ENCODE assay signal across 16 cellular contexts in genomic region chr2:85711578-85712060, GRCh38. TPM values are rescaled to one million over a fixed set of nuclear protein-coding genes. Genes with fewer than 3 reads are reported as not detected.
DNase-seq lines count a peak whose midpoint lies in the region; ATAC-seq and TF ChIP-seq lines count a peak whose summit lies in the region.
"Had no signal": no experiment of that assay in that cellular context is flagged by ENCODE, and none has a peak within 500 bp of the region (broad histone marks: within the 10 kb centered on the region; RNA-seq: fewer than 3 reads in every experiment).

No MANE protein-coding gene starts in this region.

- no peaks in the 10 kb centered on the region for H3K27me3 ChIP-seq in HL-60 (ENCODE audit: insufficient read depth, poor library complexity, severe bottlenecking)
- H3K27me3 ChIP-seq in muscle layer of duodenum (ENCODE audit: low read depth, low read length), result no peaks in the 10 kb centered on the region
- H3K27me3 ChIP-seq in suprapubic skin, result no peaks in the 10 kb centered on the region
- H3K27me3 ChIP-seq: BE2C had no signal

- H3K36me3 ChIP-seq in muscle layer of duodenum (ENCODE audit: control insufficient read depth in 1 of 2, insufficient read depth in 2 of 2, low read length in 2 of 2) (no peaks in the 10 kb centered on the region), suprapubic skin (no peaks in the 10 kb centered on the region)
- H3K36me3 ChIP-seq: BE2C had no signal

- H3K4me3 ChIP-seq in HL-60 (replicated peaks; ENCODE audit: insufficient read depth, low read length), result no peak overlapping the region
- H3K4me3 ChIP-seq in muscle layer of duodenum (ENCODE audit: low read depth in 1 of 2, low read length in 2 of 2), result no peak overlapping the region
- peak overlapping the region; percentile 4 for H3K4me3 ChIP-seq in suprapubic skin
- H3K4me3 ChIP-seq: mucosa of descending colon had no signal

- TF ChIP-seq EP300 in suprapubic skin (IDR thresholded peaks at IDR 0.05), result no peak

- TF ChIP-seq CTCF in HL-60 (IDR thresholded peaks at IDR 0.05; ENCODE audit: insufficient read depth, low read length), result no peak
- TF ChIP-seq CTCF in suprapubic skin (IDR thresholded peaks at IDR 0.05), result no peak

- TF ChIP-seq POLR2A in suprapubic skin (IDR thresholded peaks at IDR 0.05), result no peak

- peaks cover 0 to 4% of the 10 kb centered on the region in 2 donors for H3K4me1 ChIP-seq in muscle layer of duodenum (ENCODE audit: control insufficient read depth in 1 of 2, insufficient read depth in 2 of 2, low read length in 2 of 2)
- H3K4me1 ChIP-seq in suprapubic skin, result peaks cover 68% of the 10 kb centered on the region
- H3K4me1 ChIP-seq: BE2C had no signal

- H3K9me3 ChIP-seq in muscle layer of duodenum (ENCODE audit: control insufficient read depth in 1 of 2, low read length in 2 of 2) (no peaks in the 10 kb centered on the region), suprapubic skin (no peaks in the 10 kb centered on the region)
- H3K9me3 ChIP-seq: BE2C, mucosa of descending colon had no signal

- DNase-seq in HL-60 (ENCODE audit: low read depth in 1 of 2, low spot score in 1 of 2), result peak in 1 of 2 experiments; percentile 45
- no peak for DNase-seq in caudate nucleus (lab: John Stamatoyannopoulos, UW)
- no peak for DNase-seq in suprapubic skin (ENCODE audit: low spot score in 2 of 2)
- DNase-seq in NCI-H1048 (lab: John Stamatoyannopoulos, UW), result no peak
- DNase-seq in GOT3 (lab: John Stamatoyannopoulos, UW), result no peak
- DNase-seq: activated effector memory CD4-positive, alpha-beta T cell treated with anti-CD3 and anti-CD28 coated beads, Interleukin-2, amount 50 U/mL, for 16 hours; BE2C; effector CD4-positive, alpha-beta T cell; NCI-H1417 treated with DMSO at 0.1 percent for 48 hours; OCI-M1; stimulated activated CD4-positive, alpha-beta T cell treated with anti-CD3 and anti-CD28 coated beads, Interleukin-1b, Interleukin-23, amount 100 ng/mL, for 48 hours had no signal

- 79% methylated on average over 6 of the region's 8 CpGs for WGBS in suprapubic skin

- ATAC-seq in GM19351 (IDR thresholded peaks at IDR 0.05; ENCODE audit: unreplicated experiment), result no peak

- H3K27ac ChIP-seq in HL-60 (replicated peaks) (peak overlapping the region; percentile 91), caudate nucleus (ENCODE audit: low read depth, low read length) (peak overlapping the region; percentile 82), muscle layer of duodenum (ENCODE audit: low read length) (peak overlapping the region; percentile 20), suprapubic skin (peak overlapping the region; percentile 89)
- H3K27ac ChIP-seq: VCaP had no signal

RNA-seq across cellular contexts. Expression of gene GNLY, which starts 17.5 kb away (rescaled TPM):
- total RNA-seq in suprapubic skin, result 1 to 10 TPM in 3 of 4 donors, not detected in 1; 1.6 to 4.8 (median 1.9) TPM
- total RNA-seq: NCI-H460 had no signal

RNA-seq across cellular contexts. Expression of gene ATOH8, which starts 42.2 kb away (rescaled TPM):
- 10 to 100 TPM in 3 of 4 donors, 1 to 10 TPM in 1; 9.7 to 30.3 (median 27.3) TPM for total RNA-seq in suprapubic skin

RNA-seq across cellular contexts. Expression of gene SFTPB, which starts 43.6 kb away (rescaled TPM):
- not detected for total RNA-seq in suprapubic skin
- total RNA-seq: NCI-H460 had no signal

Comparison
In these comparisons a context has a peak if more than half of its experiments do, and no peak if none do; other contexts are left out.
1. H3K27ac ChIP-seq: peak in every context shown above with its lines; median percentile 91 in HL-60; 89 in suprapubic skin; 82 in caudate nucleus; 20 in muscle layer of duodenum.